ENCODE assay signal across 24 cellular contexts in the genomic region with DNA sequence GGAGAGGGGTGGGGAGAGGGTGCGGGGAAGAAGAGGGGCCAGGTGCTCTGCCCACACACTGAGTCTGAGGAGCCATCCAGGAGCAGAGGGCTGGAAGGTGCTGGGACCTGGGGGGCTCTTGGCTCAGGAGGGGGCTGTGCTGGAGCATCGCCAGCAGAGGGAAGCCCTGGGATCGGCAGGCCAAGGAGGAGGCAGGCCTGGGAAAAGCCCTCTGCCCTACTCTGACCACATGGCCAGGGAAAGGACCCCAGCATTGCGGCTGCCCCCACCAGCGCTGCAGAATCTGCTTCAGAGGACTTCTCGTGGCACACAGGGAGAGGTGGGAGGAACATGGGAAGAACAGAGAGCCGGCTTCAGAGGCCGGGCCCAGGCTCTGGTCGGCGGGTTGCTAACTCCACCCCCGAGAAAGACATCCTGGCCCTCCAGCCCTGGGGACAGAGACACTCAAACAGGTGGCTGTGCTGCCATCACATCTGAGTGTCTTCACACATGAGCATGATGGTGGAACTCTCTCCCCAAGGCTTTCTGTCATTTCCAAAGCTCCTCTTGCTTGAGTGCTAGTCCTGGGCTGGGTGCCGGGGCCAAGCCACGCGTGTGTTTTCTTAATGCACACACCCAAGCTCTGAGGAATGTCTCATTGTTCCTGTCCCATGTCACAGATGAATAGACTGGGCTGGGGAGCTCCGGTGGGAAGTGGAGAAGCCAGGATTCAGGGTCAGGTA.
A peak's percentile ranks its signal among the peaks of the same experiment; 100 is the strongest.
DNase-seq lines count a peak whose midpoint lies in the region; ATAC-seq, FAIRE-seq and TF ChIP-seq lines count a peak whose summit lies in the region.
"Had no signal": no experiment of that assay in that cellular context is flagged by ENCODE, and none has a peak within 500 bp of the region (broad histone marks: within the 10 kb centered on the region; RNA-seq: fewer than 3 reads in every experiment).

No MANE protein-coding gene starts in this region.

- H3K4me1 ChIP-seq in astrocyte (ENCODE audit: insufficient read depth, low read length) (peaks cover 28% of the 10 kb centered on the region), lower lobe of right lung (peaks cover 3% of the 10 kb centered on the region), upper lobe of left lung (peaks cover 0 to 3% (median 0%) of the 10 kb centered on the region in 4 donors), Karpas-422 (ENCODE audit: low read length) (peaks cover 58% of the 10 kb centered on the region)

- no peaks in the 10 kb centered on the region for H3K9me3 Mint-ChIP-seq in astrocyte (ENCODE audit: unreplicated experiment)
- H3K9me3 Mint-ChIP-seq: CD8-positive, alpha-beta memory T cell; H9 had no signal

- no peak overlapping the region for H3K9ac ChIP-seq in astrocyte (ENCODE audit: low read length)
- no peak overlapping the region for H3K9ac ChIP-seq in Karpas-422 (ENCODE audit: low read length)

- no peak overlapping the region for H3K27ac ChIP-seq in astrocyte (ENCODE audit: low read depth, low read length)
- H3K27ac ChIP-seq in lower lobe of right lung = no peak overlapping the region
- H3K27ac ChIP-seq in upper lobe of left lung = peak overlapping the region in 1 of 4 donors; percentile 14
- H3K27ac ChIP-seq in Karpas-422 (ENCODE audit: low read length) = no peak overlapping the region
- H3K27ac ChIP-seq: C4-2B had no signal

- DNase-seq in Caki2 (ENCODE audit: low read depth) (peak; percentile 10), astrocyte (ENCODE audit: low read depth) (peak; percentile 16), lower lobe of right lung (peak; percentile 24), upper lobe of left lung (peak; percentile 13 to 52), activated gamma-delta T cell treated with Interleukin-2 at 50 U/mL for 16 hours (no peak), middle frontal gyrus (ENCODE audit: extremely low spot score, low spot score) (no peak), Karpas-422 (no peak), COR-L47 (lab: John Stamatoyannopoulos, UW) (no peak)
- DNase-seq: ACHN; CD8-positive, alpha-beta memory T cell; DMS53; GF-D8; H9; HFFc6; KG1; NCI-H1092 treated with DMSO at 0.1 percent for 48 hours; NCI-H1436 treated with DMSO at 0.1 percent for 48 hours; NCI-H2029; NCI-H226; NCI-H510A treated with DMSO at 0.1 percent for 48 hours; NCI-H748 treated with DMSO at 0.1 percent for 48 hours; NK-92 treated with Interleukin-12 subunit alpha and Interleukin-12 subunit beta, amount 100 ng/mL, for 24 hours had no signal

- no peaks in the 10 kb centered on the region for H3K9me2 ChIP-seq in Karpas-422 (replicated peaks; ENCODE audit: insufficient read depth, low read length)

- H3K4me2 ChIP-seq in astrocyte (ENCODE audit: low read length) (no peak overlapping the region), Karpas-422 (ENCODE audit: low read depth, low read length, poor library complexity, severe bottlenecking) (no peak overlapping the region)

- no peak overlapping the region for H3K27ac Mint-ChIP-seq in astrocyte (ENCODE audit: unreplicated experiment)
- H3K27ac Mint-ChIP-seq: CD8-positive, alpha-beta memory T cell; H9; HFFc6 had no signal

- H3K9me3 ChIP-seq in astrocyte (ENCODE audit: insufficient read depth, low read depth, low read length) (peaks cover 3% of the 10 kb centered on the region), lower lobe of right lung (no peaks in the 10 kb centered on the region), upper lobe of left lung (no peaks in the 10 kb centered on the region), Karpas-422 (ENCODE audit: low read length) (peaks cover 8% of the 10 kb centered on the region; the same call in 1 of the 2 replicates)

- no peak overlapping the region for H3K4me3 Mint-ChIP-seq in astrocyte (ENCODE audit: unreplicated experiment)
- H3K4me3 Mint-ChIP-seq: CD8-positive, alpha-beta memory T cell; H9; HFFc6 had no signal

- in situ Hi-C loops in Caki2 (cut with HindIII; ENCODE audit: low pct_unique_long_range_greater_than_20kb, low sequenced_read_pairs) = no loop called here

- ATAC-seq in lower lobe of right lung (no peak), upper lobe of left lung (ENCODE audit: low FRiP score in 2 of 2) (no peak)

- no peaks in the 10 kb centered on the region for H3K79me2 ChIP-seq in astrocyte (ENCODE audit: insufficient read depth, low read length)
- H3K79me2 ChIP-seq in Karpas-422 (ENCODE audit: low read length) = no peaks in the 10 kb centered on the region

- TF ChIP-seq CTCF in astrocyte (IDR thresholded peaks at IDR 0.05; ENCODE audit: insufficient read depth, low read depth, low read length) (no peak), lower lobe of right lung (IDR thresholded peaks at IDR 0.05) (no peak), upper lobe of left lung (IDR thresholded peaks at IDR 0.05) (no peak)

- H3K36me3 Mint-ChIP-seq in astrocyte (ENCODE audit: low read depth, unreplicated experiment) = no peaks in the 10 kb centered on the region
- H3K36me3 Mint-ChIP-seq: CD8-positive, alpha-beta memory T cell had no signal

- intact Hi-C loops in lower lobe of right lung (cut with DNase I) = no loop called here

- no peak overlapping the region for H3K4me3 ChIP-seq in astrocyte (ENCODE audit: insufficient read depth, low read depth, low read length)
- no peak overlapping the region for H3K4me3 ChIP-seq in lower lobe of right lung
- H3K4me3 ChIP-seq in upper lobe of left lung = no peak overlapping the region
- no peak overlapping the region for H3K4me3 ChIP-seq in Karpas-422 (ENCODE audit: low read length)

- H3K27me3 ChIP-seq in astrocyte (ENCODE audit: insufficient read depth, low read length) (no peaks in the 10 kb centered on the region), lower lobe of right lung (ENCODE audit: low read depth) (peaks cover 5% of the 10 kb centered on the region), upper lobe of left lung (no peaks in the 10 kb centered on the region), Karpas-422 (ENCODE audit: low read length) (peaks cover 6% of the 10 kb centered on the region; the same call in 1 of the 2 replicates)

- H3K27me3 Mint-ChIP-seq in astrocyte (ENCODE audit: low read depth, unreplicated experiment) = peaks cover 28% of the 10 kb centered on the region

- peak; percentile 9 for FAIRE-seq in astrocyte (lab: Jason Lieb, UNC)
- FAIRE-seq: D721Med had no signal

- peaks cover 3% of the 10 kb centered on the region for H3K4me1 Mint-ChIP-seq in astrocyte (ENCODE audit: low read depth, unreplicated experiment)
- H3K4me1 Mint-ChIP-seq: CD8-positive, alpha-beta memory T cell had no signal

- H4K20me1 ChIP-seq in astrocyte (ENCODE audit: insufficient read depth, low read length) = no peaks in the 10 kb centered on the region
- H4K20me1 ChIP-seq in Karpas-422 (ENCODE audit: insufficient read depth, low read depth, low read length) = peaks cover 8% of the 10 kb centered on the region; the same call in 1 of the 2 replicates

- TF ChIP-seq EP300 in upper lobe of left lung (IDR thresholded peaks at IDR 0.05) = no peak

- H2AFZ ChIP-seq in astrocyte (ENCODE audit: low read depth, low read length) (no peak overlapping the region), Karpas-422 (ENCODE audit: low read length) (no peak overlapping the region)

- 71 to 76% methylated on average over 15 of the region's 15 CpGs for WGBS in upper lobe of left lung, 2 donors

- no peak for TF ChIP-seq POLR2A in upper lobe of left lung (IDR thresholded peaks at IDR 0.05)

- H3K36me3 ChIP-seq in astrocyte (ENCODE audit: insufficient read depth, low read length) (no peaks in the 10 kb centered on the region), lower lobe of right lung (no peaks in the 10 kb centered on the region), upper lobe of left lung (no peaks in the 10 kb centered on the region), Karpas-422 (ENCODE audit: insufficient read depth, low read length) (no peaks in the 10 kb centered on the region)

Comparison
In these comparisons a context has a peak if more than half of its experiments do, and no peak if none do; other contexts are left out.
1. DNase-seq: peak in Caki2 (single experiment), astrocyte (single experiment), lower lobe of right lung (single experiment) and upper lobe of left lung (2 of 2); none in activated gamma-delta T cell treated with Interleukin-2 at 50 U/mL for 16 hours (single experiment), middle frontal gyrus (single experiment), Karpas-422 (single experiment) and COR-L47 (single experiment).